ENCODE assay signal across 1 cellular context in the genomic region with DNA sequence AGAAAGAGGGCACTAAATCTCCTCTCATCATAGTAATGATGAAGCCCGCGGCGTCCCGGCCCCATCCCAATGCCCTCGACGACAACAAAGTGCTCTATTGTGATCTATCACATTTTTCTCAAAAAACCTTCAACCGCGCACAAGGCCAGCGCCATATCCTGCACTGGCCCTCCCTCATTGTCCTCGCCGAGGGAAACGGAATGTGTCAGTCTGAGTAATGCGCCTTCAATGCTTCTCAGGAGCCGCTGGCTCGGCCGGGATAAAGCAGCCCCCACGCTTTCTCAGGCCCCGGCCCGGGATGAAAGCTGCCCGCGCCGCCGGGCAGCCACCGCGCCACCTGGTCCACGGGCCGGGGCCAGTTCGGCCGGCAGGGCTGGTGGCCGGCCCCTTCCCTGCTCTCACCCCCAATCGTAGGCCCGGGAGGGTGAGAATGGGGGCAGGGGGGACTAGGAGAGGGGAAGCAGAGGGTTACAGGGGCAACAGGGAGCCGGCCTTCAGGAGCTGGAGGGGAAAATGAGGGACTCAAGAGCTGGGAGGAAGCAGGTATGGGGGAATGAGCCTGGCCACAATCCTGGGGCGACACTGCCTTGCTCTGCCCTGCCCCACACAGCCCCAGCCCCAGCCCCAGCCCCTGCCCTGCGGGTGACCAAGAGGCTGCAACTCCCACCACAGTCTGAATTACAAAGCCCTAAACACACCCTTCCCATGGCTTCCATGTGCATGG.
TF ChIP-seq lines count a peak whose summit lies in the region.

No MANE protein-coding gene starts in this region.

TF ChIP-seq in IMR-90, 13 proteins besides CTCF, POLR2A, EP300 and RAD21:
- TF ChIP-seq, protein P1, sequence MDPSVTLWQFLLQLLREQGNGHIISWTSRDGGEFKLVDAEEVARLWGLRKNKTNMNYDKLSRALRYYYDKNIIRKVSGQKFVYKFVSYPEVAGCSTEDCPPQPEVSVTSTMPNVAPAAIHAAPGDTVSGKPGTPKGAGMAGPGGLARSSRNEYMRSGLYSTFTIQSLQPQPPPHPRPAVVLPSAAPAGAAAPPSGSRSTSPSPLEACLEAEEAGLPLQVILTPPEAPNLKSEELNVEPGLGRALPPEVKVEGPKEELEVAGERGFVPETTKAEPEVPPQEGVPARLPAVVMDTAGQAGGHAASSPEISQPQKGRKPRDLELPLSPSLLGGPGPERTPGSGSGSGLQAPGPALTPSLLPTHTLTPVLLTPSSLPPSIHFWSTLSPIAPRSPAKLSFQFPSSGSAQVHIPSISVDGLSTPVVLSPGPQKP (IDR thresholded peaks at IDR 0.05; ENCODE audit: borderline replicate concordance, low read depth, low read length): no peak
- 0 out of 2 replicates have a peak, but pooled peaks have one; percentile 14 for TF ChIP-seq MAZ (IDR thresholded peaks at IDR 0.05; ENCODE audit: borderline replicate concordance, low read depth, low read length)
